ENCODE assay signal across 14 cellular contexts in genomic region chr16:4850211-4850610, GRCh38. TPM values are rescaled to one million over a fixed set of nuclear protein-coding genes. Genes with fewer than 3 reads are reported as not detected.
DNase-seq lines count a peak whose midpoint lies in the region; ATAC-seq and TF ChIP-seq lines count a peak whose summit lies in the region.
"Had no signal": no experiment of that assay in that cellular context is flagged by ENCODE, and none has a peak within 500 bp of the region (broad histone marks: within the 10 kb centered on the region; RNA-seq: fewer than 3 reads in every experiment).

No MANE protein-coding gene starts in this region.

- no peaks in the 10 kb centered on the region for H3K9me2 ChIP-seq in OCI-LY1 (ENCODE audit: low read depth, low read length)

- H3K4me3 ChIP-seq in OCI-LY1 (ENCODE audit: low read depth, low read length, poor library complexity, severe bottlenecking) (peak overlapping the region; percentile 87), skeletal muscle satellite cell (ENCODE audit: low read length) (peak overlapping the region; percentile 57)

- H3K4me2 ChIP-seq in OCI-LY1 (ENCODE audit: low read length) (peak overlapping the region; percentile 86), skeletal muscle satellite cell (ENCODE audit: low read length) (peak overlapping the region; percentile 77)

- H3K27me3 ChIP-seq in OCI-LY1 (ENCODE audit: insufficient read depth, low read length): no peaks in the 10 kb centered on the region
- no peaks in the 10 kb centered on the region for H3K27me3 ChIP-seq in skeletal muscle satellite cell (ENCODE audit: control insufficient read depth, insufficient read depth, low read length)

- peaks cover 50% of the 10 kb centered on the region for H3K4me1 Mint-ChIP-seq in activated T-cell treated with anti-CD3 and anti-CD28 coated beads, Interleukin-2, amount 50 U/mL, for 4 hours (ENCODE audit: low read depth)

- no peaks in the 10 kb centered on the region for H3K9me3 Mint-ChIP-seq in activated T-cell treated with anti-CD3 and anti-CD28 coated beads, Interleukin-2, amount 50 U/mL, for 4 hours
- H3K9me3 Mint-ChIP-seq: activated naive CD4-positive, alpha-beta T cell treated with anti-CD3 and anti-CD28 coated beads for 36 hours; CD8-positive, alpha-beta T cell; stimulated activated memory B cell treated with anti-CD40 and anti-IgM and Interleukin-4, amounts not matched to agents 10 μg/mL and 1 μg/mL and 100 μg/mL, for 72 hours had no signal

- H3K79me2 ChIP-seq in OCI-LY1 (ENCODE audit: insufficient read depth, low read length): peaks cover 62% of the 10 kb centered on the region

- H3K4me1 ChIP-seq in OCI-LY1 (ENCODE audit: insufficient read depth, low read length, severe bottlenecking): peaks cover 44% of the 10 kb centered on the region
- H3K4me1 ChIP-seq in skeletal muscle satellite cell (ENCODE audit: control insufficient read depth, insufficient read depth, low read length): peaks cover 43% of the 10 kb centered on the region

- peaks cover 39% of the 10 kb centered on the region for H3K36me3 ChIP-seq in OCI-LY1 (ENCODE audit: insufficient read depth, low read length)
- H3K36me3 ChIP-seq in skeletal muscle satellite cell (ENCODE audit: insufficient read depth, low read length): peaks cover 18% of the 10 kb centered on the region

- ATAC-seq in activated T-cell treated with anti-CD3 and anti-CD28 coated beads, Interleukin-2, amount 50 U/mL, for 4 hours: no peak
- ATAC-seq in HG02571 (IDR thresholded peaks at IDR 0.05; ENCODE audit: unreplicated experiment): no peak
- ATAC-seq: CD8-positive, alpha-beta T cell; left colon; stimulated activated memory B cell treated with anti-CD40 and anti-IgM and Interleukin-4, amounts not matched to agents 10 μg/mL and 1 μg/mL and 100 μg/mL, for 72 hours had no signal

- no peak for TF ChIP-seq CTCF in OCI-LY1 (IDR thresholded peaks at IDR 0.05; ENCODE audit: low read length)

- H3K27ac ChIP-seq in OCI-LY1 (ENCODE audit: low read depth, low read length, poor library complexity, severe bottlenecking): no peak overlapping the region

- peak overlapping the region; percentile 19 for H3K4me3 Mint-ChIP-seq in activated T-cell treated with anti-CD3 and anti-CD28 coated beads, Interleukin-2, amount 50 U/mL, for 4 hours
- H3K4me3 Mint-ChIP-seq: activated naive CD4-positive, alpha-beta T cell treated with anti-CD3 and anti-CD28 coated beads for 36 hours had no signal

- H3K9ac ChIP-seq in OCI-LY1 (ENCODE audit: low read length): peak overlapping the region; percentile 6; the same call in 1 of the 2 replicates
- no peak overlapping the region for H3K9ac ChIP-seq in skeletal muscle satellite cell (ENCODE audit: low read depth, low read length)

- H2AFZ ChIP-seq in OCI-LY1 (ENCODE audit: low read length): no peak overlapping the region

- peaks cover 14% of the 10 kb centered on the region for H3K36me3 Mint-ChIP-seq in activated T-cell treated with anti-CD3 and anti-CD28 coated beads, Interleukin-2, amount 50 U/mL, for 4 hours (ENCODE audit: insufficient read depth)

- H3K27me3 Mint-ChIP-seq in activated T-cell treated with anti-CD3 and anti-CD28 coated beads, Interleukin-2, amount 50 U/mL, for 4 hours (ENCODE audit: low read depth): no peaks in the 10 kb centered on the region
- H3K27me3 Mint-ChIP-seq: stimulated activated memory B cell treated with anti-CD40 and anti-IgM and Interleukin-4, amounts not matched to agents 10 μg/mL and 1 μg/mL and 100 μg/mL, for 72 hours had no signal

- DNase-seq in activated T-cell treated with anti-CD3 and anti-CD28 coated beads, Interleukin-2, amount 50 U/mL, for 4 hours: no peak
- DNase-seq in activated T-cell treated with anti-CD3 and anti-CD28 coated beads for 4 hours (no peak), fibroblast of peridontal ligament (ENCODE audit: extremely low read depth) (peak; percentile 20), NCI-H526 (lab: John Stamatoyannopoulos, UW) (no peak), NCI-H1436 (lab: John Stamatoyannopoulos, UW) (no peak)
- DNase-seq: activated naive CD4-positive, alpha-beta T cell treated with anti-CD3 and anti-CD28 coated beads for 36 hours; CD8-positive, alpha-beta T cell; left colon; NCI-H524 treated with DMSO at 0.1 percent for 48 hours; small intestine had no signal

- no peaks in the 10 kb centered on the region for H4K20me1 ChIP-seq in OCI-LY1 (ENCODE audit: insufficient read depth, low read length)

- no peaks in the 10 kb centered on the region for H3F3A ChIP-seq in OCI-LY1 (ENCODE audit: insufficient read depth, low read length)

- H3K9me3 ChIP-seq in OCI-LY1 (ENCODE audit: low read length) (no peaks in the 10 kb centered on the region), skeletal muscle satellite cell (replicated peaks; ENCODE audit: low read length) (no peaks in the 10 kb centered on the region)

RNA-seq across cellular contexts. Expression of gene UBN1, which starts 2.9 kb away (rescaled TPM):
- total RNA-seq in activated T-cell treated with anti-CD3 and anti-CD28 coated beads, Interleukin-2, amount 50 U/mL, for 4 hours: 10 to 100 TPM; 38.2 to 44.6 (median 42.2) TPM
- total RNA-seq in skeletal muscle satellite cell (2012; rRNA removed): 18.5 and 19.9 TPM in 2 replicates

RNA-seq across cellular contexts. Expression of gene GLYR1, which starts 3.1 kb away (rescaled TPM):
- total RNA-seq in activated T-cell treated with anti-CD3 and anti-CD28 coated beads, Interleukin-2, amount 50 U/mL, for 4 hours: 100 to 1,000 TPM; 109 to 116 (median 114) TPM
- 44.3 and 44.4 TPM in 2 replicates for total RNA-seq in skeletal muscle satellite cell (2012; rRNA removed)

RNA-seq across cellular contexts. Expression of gene ROGDI, which starts 47.8 kb away (rescaled TPM):
- 1 to 10 TPM; 4.1 to 6.3 (median 6.2) TPM for total RNA-seq in activated T-cell treated with anti-CD3 and anti-CD28 coated beads, Interleukin-2, amount 50 U/mL, for 4 hours
- total RNA-seq in skeletal muscle satellite cell (2012; rRNA removed): 9.6 and 14.9 TPM in 2 replicates

RNA-seq across cellular contexts. Expression of gene SMIM22, which starts 55.0 kb away (rescaled TPM):
- not detected for total RNA-seq in activated T-cell treated with anti-CD3 and anti-CD28 coated beads, Interleukin-2, amount 50 U/mL, for 4 hours
- not detected in 2 replicates for total RNA-seq in skeletal muscle satellite cell (2012; rRNA removed)
- total RNA-seq: activated naive CD4-positive, alpha-beta T cell treated with anti-CD3 and anti-CD28 coated beads for 36 hours; CD8-positive, alpha-beta T cell had no signal
